ENCODE assay signal across 8 cellular contexts in the genomic region with DNA sequence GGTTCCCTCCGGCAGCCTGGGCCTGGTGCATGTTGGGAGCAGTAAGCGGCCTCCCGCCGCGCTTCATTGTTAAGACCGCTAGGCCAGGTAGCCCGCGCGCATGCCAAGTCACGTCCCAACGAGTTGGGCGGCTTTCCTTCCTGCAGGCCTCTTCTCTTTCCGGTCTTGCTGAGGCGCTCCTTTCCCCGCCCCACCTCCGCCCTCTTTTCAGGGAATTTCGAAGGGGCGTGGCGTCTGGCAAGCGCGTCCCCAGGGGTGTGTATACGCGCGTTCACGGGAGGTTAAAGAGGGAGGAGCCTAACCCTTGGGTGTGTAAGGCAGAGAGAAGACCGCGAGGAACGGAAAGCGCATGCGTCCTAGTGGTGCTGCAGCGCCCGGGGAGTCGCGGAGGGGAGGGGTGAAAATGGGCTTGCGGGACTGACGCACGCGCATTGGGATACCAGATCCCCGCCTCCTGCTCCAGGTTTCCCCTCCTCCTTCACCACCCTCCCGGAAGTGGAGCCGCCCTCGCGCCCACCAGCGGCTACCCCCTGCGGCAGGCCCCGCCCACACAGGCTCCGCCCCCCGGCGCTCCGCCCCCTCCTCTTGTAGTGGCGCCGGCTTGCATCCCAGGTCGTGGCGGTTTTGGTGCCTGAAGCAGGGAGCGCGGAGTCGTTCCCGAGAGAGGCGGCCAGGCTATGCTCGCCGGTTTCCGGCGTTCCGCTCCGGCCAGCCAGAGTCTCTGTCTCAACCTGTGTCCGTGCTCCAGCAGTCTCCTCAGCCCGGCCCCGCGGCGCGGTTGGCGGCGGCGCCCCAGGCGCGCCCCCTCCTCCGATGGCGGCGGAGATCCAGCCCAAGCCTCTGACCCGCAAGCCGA. TPM values are rescaled to one million over a fixed set of nuclear protein-coding genes. Genes with fewer than 3 reads are reported as not detected.
DNase-seq lines count a peak whose midpoint lies in the region; ATAC-seq and TF ChIP-seq lines count a peak whose summit lies in the region.

A gene with protein sequence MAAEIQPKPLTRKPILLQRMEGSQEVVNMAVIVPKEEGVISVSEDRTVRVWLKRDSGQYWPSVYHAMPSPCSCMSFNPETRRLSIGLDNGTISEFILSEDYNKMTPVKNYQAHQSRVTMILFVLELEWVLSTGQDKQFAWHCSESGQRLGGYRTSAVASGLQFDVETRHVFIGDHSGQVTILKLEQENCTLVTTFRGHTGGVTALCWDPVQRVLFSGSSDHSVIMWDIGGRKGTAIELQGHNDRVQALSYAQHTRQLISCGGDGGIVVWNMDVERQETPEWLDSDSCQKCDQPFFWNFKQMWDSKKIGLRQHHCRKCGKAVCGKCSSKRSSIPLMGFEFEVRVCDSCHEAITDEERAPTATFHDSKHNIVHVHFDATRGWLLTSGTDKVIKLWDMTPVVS (plus strand): TSS at position 588 of the 856 bp plus-strand sequence. CDS start 226 bp downstream, at position 814.

- H3F3A ChIP-seq in GM23338 (replicated peaks; ENCODE audit: low read depth) = no peaks in the 10 kb centered on the region; the same call in 1 of the 2 replicates

- peaks cover 2% of the 10 kb centered on the region; the same call in 1 of the 3 replicates for H3K36me3 Mint-ChIP-seq in GM23338 (ENCODE audit: low read depth)
- H3K36me3 Mint-ChIP-seq in activated T-helper 17 cell treated with anti-CD3 and anti-CD28 coated beads, Interleukin-2, amount 50 U/mL, for 72 hours (ENCODE audit: low read depth) = peaks cover 9% of the 10 kb centered on the region
- peaks cover 0 to 6% (median 1%) of the 10 kb centered on the region in 5 donors for H3K36me3 Mint-ChIP-seq in naive thymus-derived CD4-positive, alpha-beta T cell
- peaks cover 1 to 6% of the 10 kb centered on the region in 2 donors for H3K36me3 Mint-ChIP-seq in stimulated activated naive B cell treated with anti-CD40 and anti-IgM and Interleukin-4, amounts not matched to agents 10 μg/mL and 1 μg/mL and 100 μg/mL, for 72 hours

- CTCF ChIA-PET in naive thymus-derived CD4-positive, alpha-beta T cell (lab: Charles Lee) = interaction anchor here (1.1 to 1.5 kb wide), 2 partner anchors 149 to 213 kb away, joined by 4 to 6 read pairs; no protein-coding TSS in a partner anchor

- intact Hi-C loops in naive thymus-derived CD4-positive, alpha-beta T cell (cut with micrococcal nuclease) = loop anchor here (1.0 to 10.0 kb wide), 23 partner anchors 30 to 1588 kb away; partner anchors contain the start of genes CKAP2 (in 2 of the 2), INTS6 (in 2 of the 2), ALG11 (in 1 of the 2) and FAM124A (in 1 of the 2)

- H3K9ac ChIP-seq in fibroblast of lung (ENCODE audit: insufficient read depth, low read length) = peak within 1 kb of the TSS; percentile 86

- H3K4me1 ChIP-seq in GM23338 (ENCODE audit: insufficient read depth) = peaks cover 37% of the 10 kb centered on the region
- H3K4me1 ChIP-seq in fibroblast of lung (ENCODE audit: control insufficient read depth, extremely low read depth, insufficient read depth, low read length) = peaks cover 4% of the 10 kb centered on the region
- peaks cover 12 to 17% of the 10 kb centered on the region in 2 donors for H3K4me1 ChIP-seq in naive thymus-derived CD4-positive, alpha-beta T cell (ENCODE audit: control insufficient read depth in 2 of 2, insufficient read depth in 2 of 2, low read length in 2 of 2)

- H3K4me2 ChIP-seq in GM23338 (peak within 1 kb of the TSS; percentile 86), fibroblast of lung (ENCODE audit: extremely low read depth, insufficient read depth, low read length) (peak within 1 kb of the TSS; percentile 91)

- TF ChIP-seq CTCF in GM23338 (conservative IDR thresholded peaks at IDR 0.05; ENCODE audit: low read depth in 2 of 2) = no peak
- TF ChIP-seq CTCF in fibroblast of lung (conservative IDR thresholded peaks at IDR 0.05 in 1 of 2, IDR thresholded peaks at IDR 0.05 in 1 of 2; ENCODE audit: low read depth in 1 of 2, low read length in 2 of 2) = no peak

- H3K9me3 Mint-ChIP-seq in GM23338 = no peaks in the 10 kb centered on the region
- peaks cover under 1% of the 10 kb centered on the region for H3K9me3 Mint-ChIP-seq in activated T-helper 17 cell treated with anti-CD3 and anti-CD28 coated beads, Interleukin-2, amount 50 U/mL, for 72 hours
- H3K9me3 Mint-ChIP-seq in naive thymus-derived CD4-positive, alpha-beta T cell = peaks cover 0 to 1% (median 0%) of the 10 kb centered on the region in 11 donors
- no peaks in the 10 kb centered on the region for H3K9me3 Mint-ChIP-seq in stimulated activated naive B cell treated with anti-CD40 and anti-IgM and Interleukin-4, amounts not matched to agents 10 μg/mL and 1 μg/mL and 100 μg/mL, for 72 hours

- POLR2A ChIA-PET in naive thymus-derived CD4-positive, alpha-beta T cell (lab: Charles Lee) = interaction anchor here (0.6 to 3.9 kb wide), 7 partner anchors 28 to 245 kb away, joined by 3 to 86 read pairs (median 5); partner anchors contain the start of gene INTS6

- H3K27ac ChIP-seq in GM23338 (ENCODE audit: low read depth) (peak within 1 kb of the TSS; percentile 98), fibroblast of lung (ENCODE audit: insufficient read depth, low read length) (peak within 1 kb of the TSS; percentile 84)
- peak within 1 kb of the TSS; percentile 88 for H3K27ac ChIP-seq in naive thymus-derived CD4-positive, alpha-beta T cell (ENCODE audit: low read depth, low read length)

- H3K36me3 ChIP-seq in GM23338 (ENCODE audit: insufficient read depth) (no peaks in the 10 kb centered on the region), fibroblast of lung (ENCODE audit: control insufficient read depth, insufficient read depth, low read length) (no peaks in the 10 kb centered on the region)
- H3K36me3 ChIP-seq in naive thymus-derived CD4-positive, alpha-beta T cell (ENCODE audit: control insufficient read depth in 2 of 3, insufficient read depth in 3 of 3, low read length in 3 of 3) = peaks cover 0 to 10% (median 0%) of the 10 kb centered on the region in 3 experiments

- H3K4me3 ChIP-seq in GM23338 (peak within 1 kb of the TSS; percentile 88), fibroblast of lung (replicated peaks in 1 of 4; ENCODE audit: control extremely low read depth in 1 of 4, insufficient read depth in 1 of 4, low read depth in 3 of 4, low read length in 4 of 4) (peak within 1 kb of the TSS; percentile 92 to 97 (median 92))
- peak within 1 kb of the TSS; percentile 95 for H3K4me3 ChIP-seq in naive thymus-derived CD4-positive, alpha-beta T cell (ENCODE audit: low read length)

- H3K79me2 ChIP-seq in GM23338 (replicated peaks; ENCODE audit: insufficient read depth) (peaks cover 41% of the 10 kb centered on the region), fibroblast of lung (ENCODE audit: control insufficient read depth, insufficient read depth, low read length) (peaks cover 46% of the 10 kb centered on the region)

- H3K27ac Mint-ChIP-seq in GM23338 = peak within 1 kb of the TSS; percentile 96
- H3K27ac Mint-ChIP-seq in activated T-helper 17 cell treated with anti-CD3 and anti-CD28 coated beads, Interleukin-2, amount 50 U/mL, for 72 hours = peak within 1 kb of the TSS; percentile 99
- peak within 1 kb of the TSS; percentile 95 to 100 (median 98) for H3K27ac Mint-ChIP-seq in naive thymus-derived CD4-positive, alpha-beta T cell
- peak within 1 kb of the TSS; percentile 96 for H3K27ac Mint-ChIP-seq in stimulated activated naive B cell treated with anti-CD40 and anti-IgM and Interleukin-4, amounts not matched to agents 10 μg/mL and 1 μg/mL and 100 μg/mL, for 72 hours

- peak; percentile 62 for ATAC-seq in GM23338
- ATAC-seq in activated T-helper 17 cell treated with anti-CD3 and anti-CD28 coated beads, Interleukin-2, amount 50 U/mL, for 72 hours (replicated peaks) = peak; percentile 80
- ATAC-seq in naive thymus-derived CD4-positive, alpha-beta T cell = peak; percentile 92
- peak; percentile 80 to 82 for ATAC-seq in stimulated activated naive B cell treated with anti-CD40 and anti-IgM and Interleukin-4, amounts not matched to agents 10 μg/mL and 1 μg/mL and 100 μg/mL, for 72 hours (replicated peaks)

- H3K9me3 ChIP-seq in fibroblast of lung (ENCODE audit: control insufficient read depth, insufficient read depth, low read depth, low read length) = no peaks in the 10 kb centered on the region
- no peaks in the 10 kb centered on the region for H3K9me3 ChIP-seq in naive thymus-derived CD4-positive, alpha-beta T cell (ENCODE audit: control insufficient read depth in 2 of 3, low read length in 3 of 3)

- H2AFZ ChIP-seq in GM23338 = peak within 1 kb of the TSS; percentile 85
- peak within 1 kb of the TSS; percentile 80 for H2AFZ ChIP-seq in fibroblast of lung (ENCODE audit: low read length)

- peaks cover 4% of the 10 kb centered on the region for H3K27me3 Mint-ChIP-seq in GM23338 (ENCODE audit: insufficient read depth, low read depth, poor library complexity)
- no peaks in the 10 kb centered on the region for H3K27me3 Mint-ChIP-seq in activated T-helper 17 cell treated with anti-CD3 and anti-CD28 coated beads, Interleukin-2, amount 50 U/mL, for 72 hours
- H3K27me3 Mint-ChIP-seq in naive thymus-derived CD4-positive, alpha-beta T cell = peaks cover 0 to 3% (median 0%) of the 10 kb centered on the region in 5 donors
- peaks cover 0 to 1% of the 10 kb centered on the region in 2 donors for H3K27me3 Mint-ChIP-seq in stimulated activated naive B cell treated with anti-CD40 and anti-IgM and Interleukin-4, amounts not matched to agents 10 μg/mL and 1 μg/mL and 100 μg/mL, for 72 hours

- peak within 1 kb of the TSS; percentile 96 for H3K4me3 Mint-ChIP-seq in GM23338
- peak within 1 kb of the TSS; percentile 100 for H3K4me3 Mint-ChIP-seq in activated T-helper 17 cell treated with anti-CD3 and anti-CD28 coated beads, Interleukin-2, amount 50 U/mL, for 72 hours
- peak within 1 kb of the TSS; percentile 85 to 100 (median 98) for H3K4me3 Mint-ChIP-seq in naive thymus-derived CD4-positive, alpha-beta T cell
- peak within 1 kb of the TSS; percentile 85 to 94 for H3K4me3 Mint-ChIP-seq in stimulated activated naive B cell treated with anti-CD40 and anti-IgM and Interleukin-4, amounts not matched to agents 10 μg/mL and 1 μg/mL and 100 μg/mL, for 72 hours

- peak; percentile 99 for DNase-seq in Daoy (ENCODE audit: low read depth)
- peak; percentile 100 for DNase-seq in GM23338 (ENCODE audit: low spot score)
- peak; percentile 100 for DNase-seq in LHCN-M2 (ENCODE audit: low read depth)
- DNase-seq in RPMI8226 = peak; percentile 98
- peak; percentile 100 for DNase-seq in fibroblast of lung (ENCODE audit: low read depth in 2 of 2)
- peak; percentile 99 to 100 (median 100) for DNase-seq in naive thymus-derived CD4-positive, alpha-beta T cell
- peak; percentile 99 for DNase-seq in stimulated activated naive B cell treated with anti-CD40 and anti-IgM and Interleukin-4, amounts not matched to agents 10 μg/mL and 1 μg/mL and 100 μg/mL, for 72 hours

- H4K20me1 ChIP-seq in GM23338 (replicated peaks; ENCODE audit: insufficient read depth) = no peaks in the 10 kb centered on the region; the same call in 1 of the 2 replicates
- H4K20me1 ChIP-seq in fibroblast of lung (ENCODE audit: control insufficient read depth, extremely low read depth, insufficient read depth, low read length) = no peaks in the 10 kb centered on the region

- H3K9me2 ChIP-seq in GM23338 (ENCODE audit: insufficient read depth) = no peaks in the 10 kb centered on the region

- peaks cover 43% of the 10 kb centered on the region for H3K4me1 Mint-ChIP-seq in GM23338
- H3K4me1 Mint-ChIP-seq in activated T-helper 17 cell treated with anti-CD3 and anti-CD28 coated beads, Interleukin-2, amount 50 U/mL, for 72 hours = peaks cover 26% of the 10 kb centered on the region
- peaks cover 26 to 47% (median 35%) of the 10 kb centered on the region in 7 donors for H3K4me1 Mint-ChIP-seq in naive thymus-derived CD4-positive, alpha-beta T cell
- H3K4me1 Mint-ChIP-seq in stimulated activated naive B cell treated with anti-CD40 and anti-IgM and Interleukin-4, amounts not matched to agents 10 μg/mL and 1 μg/mL and 100 μg/mL, for 72 hours = peaks cover 22 to 53% of the 10 kb centered on the region in 2 donors

- H3K27me3 ChIP-seq in GM23338 (ENCODE audit: insufficient read depth) (no peaks in the 10 kb centered on the region), fibroblast of lung (ENCODE audit: control insufficient read depth, insufficient read depth, low read length) (no peaks in the 10 kb centered on the region)
- H3K27me3 ChIP-seq in naive thymus-derived CD4-positive, alpha-beta T cell (ENCODE audit: control insufficient read depth in 2 of 2, insufficient read depth in 2 of 2, low read length in 2 of 2) = no peaks in the 10 kb centered on the region

RNA-seq across cellular contexts. Expression of the gene that starts here (rescaled TPM):
- 1.4 and 4.5 TPM in 2 replicates for total RNA-seq in Daoy (2014; rRNA removed; shearing (Covaris generic))
- 24.0 and 31.3 TPM in 2 replicates for total RNA-seq in GM23338 (2014; rRNA removed; shearing (Covaris generic))
- polyA plus RNA-seq in GM23338 (2016; fragmentation: Nextera tagmentation; extraction: Ambion mirVana) = 11.4 and 12.2 TPM in 2 replicates
- 7.6 and 8.2 TPM in 2 replicates for total RNA-seq in LHCN-M2 (2014; rRNA removed)
- polyA plus RNA-seq in LHCN-M2 (2012) = 5.0 TPM
- total RNA-seq in activated T-helper 17 cell treated with anti-CD3 and anti-CD28 coated beads, Interleukin-2, amount 50 U/mL, for 72 hours = 10 to 100 TPM; 16.8 to 31.5 TPM
- total RNA-seq in fibroblast of lung = 5.9 and 9.2 TPM in 2 replicates
- 4.9 and 5.0 TPM in 2 replicates for polyA plus RNA-seq in fibroblast of lung
- polyA plus RNA-seq in fibroblast of lung (2012) = 4.4 and 4.5 TPM in 2 replicates
- 8.3 and 10.2 TPM in 2 replicates for polyA minus RNA-seq in fibroblast of lung (ENCODE audit: low replicate concordance)
- total RNA-seq in naive thymus-derived CD4-positive, alpha-beta T cell = 10 to 100 TPM; 13.3 to 44.3 (median 21.1) TPM
- 1 to 10 TPM; 3.2 to 4.7 TPM for polyA plus RNA-seq in naive thymus-derived CD4-positive, alpha-beta T cell

Comparison
In these comparisons a context has a peak if more than half of its experiments do, and no peak if none do; other contexts are left out.
1. Peak in every context shown above with its lines: DNase-seq, ATAC-seq, H3K4me3 ChIP-seq and H3K27ac ChIP-seq.